29 cellular contexts compared by ENCODE assay signal in genomic region chr10:93837783-93838677, GRCh38. TPM values are rescaled to one million over a fixed set of nuclear protein-coding genes. Genes with fewer than 3 reads are reported as not detected.
A peak's percentile ranks its signal among the peaks of the same experiment; 100 is the strongest.
DNase-seq lines count a peak whose midpoint lies in the region; ATAC-seq and TF ChIP-seq lines count a peak whose summit lies in the region.
"Had no signal": no experiment of that assay in that cellular context is flagged by ENCODE, and none has a peak within 500 bp of the region (broad histone marks: within the 10 kb centered on the region; RNA-seq: fewer than 3 reads in every experiment).

No MANE protein-coding gene starts in this region.

- no peaks in the 10 kb centered on the region for H3K4me1 Mint-ChIP-seq in activated CD4-positive, alpha-beta memory T cell treated with anti-CD3 and anti-CD28 coated beads for 36 hours (ENCODE audit: low read depth)
- no peaks in the 10 kb centered on the region for H3K4me1 Mint-ChIP-seq in activated T-cell treated with anti-CD3 and anti-CD28 coated beads, Interleukin-2, amount 50 U/mL, for 24 hours (ENCODE audit: low read depth)
- H3K4me1 Mint-ChIP-seq: activated B cell treated with CpG ODN at 0.5 μM for 24 hours; activated CD8-positive, alpha-beta memory T cell treated with anti-CD3 and anti-CD28 coated beads, Interleukin-2, amount 10 ng/mL, durations not matched to agents 7 days and 5 days; CD8-positive, alpha-beta memory T cell; stimulated activated effector memory CD8-positive, alpha-beta T cell treated with anti-CD3 and anti-CD28 coated beads, Interleukin-12 subunit alpha, Interleukin-12 subunit beta, amount 100 ng/mL, for 72 hours had no signal

- H3K4me1 ChIP-seq in HEK293 (ENCODE audit: control insufficient read depth, insufficient read depth, low read length), result no peaks in the 10 kb centered on the region
- H3K4me1 ChIP-seq in mucosa of descending colon (ENCODE audit: low read depth), result no peaks in the 10 kb centered on the region
- H3K4me1 ChIP-seq: BE2C, gastroesophageal sphincter had no signal

- no peak overlapping the region for H3K4me3 Mint-ChIP-seq in activated CD4-positive, alpha-beta memory T cell treated with anti-CD3 and anti-CD28 coated beads for 36 hours
- no peak overlapping the region for H3K4me3 Mint-ChIP-seq in activated T-cell treated with anti-CD3 and anti-CD28 coated beads, Interleukin-2, amount 50 U/mL, for 24 hours
- H3K4me3 Mint-ChIP-seq: activated B cell treated with CpG ODN at 0.5 μM for 24 hours; activated CD8-positive, alpha-beta memory T cell treated with anti-CD3 and anti-CD28 coated beads, Interleukin-2, amount 10 ng/mL, durations not matched to agents 7 days and 5 days; CD8-positive, alpha-beta memory T cell; stimulated activated effector memory CD8-positive, alpha-beta T cell treated with anti-CD3 and anti-CD28 coated beads, Interleukin-12 subunit alpha, Interleukin-12 subunit beta, amount 100 ng/mL, for 72 hours had no signal

- H3K27ac Mint-ChIP-seq in activated CD4-positive, alpha-beta memory T cell treated with anti-CD3 and anti-CD28 coated beads for 36 hours, result no peak overlapping the region
- H3K27ac Mint-ChIP-seq in activated T-cell treated with anti-CD3 and anti-CD28 coated beads, Interleukin-2, amount 50 U/mL, for 24 hours, result no peak overlapping the region
- H3K27ac Mint-ChIP-seq: activated B cell treated with CpG ODN at 0.5 μM for 24 hours; activated CD8-positive, alpha-beta memory T cell treated with anti-CD3 and anti-CD28 coated beads, Interleukin-2, amount 10 ng/mL, durations not matched to agents 7 days and 5 days; CD8-positive, alpha-beta memory T cell; stimulated activated effector memory CD8-positive, alpha-beta T cell treated with anti-CD3 and anti-CD28 coated beads, Interleukin-12 subunit alpha, Interleukin-12 subunit beta, amount 100 ng/mL, for 72 hours had no signal

- H3K9me3 ChIP-seq in HEK293 (ENCODE audit: control insufficient read depth, insufficient read depth, low read depth, low read length) (no peaks in the 10 kb centered on the region), mucosa of descending colon (peaks cover 5% of the 10 kb centered on the region)
- H3K9me3 ChIP-seq: BE2C had no signal

- CTCF ChIA-PET in HEK293 (lab: Yijun Ruan, JAX), result interaction anchor here (0.7 to 1.0 kb wide), 2 partner anchors 482 to 483 kb away, joined by 3 read pairs; no protein-coding TSS in a partner anchor
- CTCF ChIA-PET in activated CD4-positive, alpha-beta memory T cell treated with anti-CD3 and anti-CD28 coated beads for 36 hours (lab: Charles Lee), result no interaction called here

- H3K4me3 ChIP-seq in HEK293 (ENCODE audit: low read depth, low read length) (no peak overlapping the region), mucosa of descending colon (no peak overlapping the region)
- H3K4me3 ChIP-seq: dorsolateral prefrontal cortex, gastroesophageal sphincter, HAP-1, SK-N-MC had no signal

- peaks cover 7% of the 10 kb centered on the region for H3K27me3 Mint-ChIP-seq in activated CD4-positive, alpha-beta memory T cell treated with anti-CD3 and anti-CD28 coated beads for 36 hours
- peaks cover 7% of the 10 kb centered on the region for H3K27me3 Mint-ChIP-seq in activated T-cell treated with anti-CD3 and anti-CD28 coated beads, Interleukin-2, amount 50 U/mL, for 24 hours
- H3K27me3 Mint-ChIP-seq: activated CD8-positive, alpha-beta memory T cell treated with anti-CD3 and anti-CD28 coated beads, Interleukin-2, amount 10 ng/mL, durations not matched to agents 7 days and 5 days had no signal

- no peak overlapping the region for H3K27ac ChIP-seq in HEK293 (ENCODE audit: extremely low read depth, low read depth, low read length)
- H3K27ac ChIP-seq: dorsolateral prefrontal cortex, gastroesophageal sphincter, HL-60, SK-N-MC had no signal

- H3K9me3 Mint-ChIP-seq in activated CD4-positive, alpha-beta memory T cell treated with anti-CD3 and anti-CD28 coated beads for 36 hours, result peaks cover 8% of the 10 kb centered on the region
- H3K9me3 Mint-ChIP-seq in activated T-cell treated with anti-CD3 and anti-CD28 coated beads, Interleukin-2, amount 50 U/mL, for 24 hours, result peaks cover 5% of the 10 kb centered on the region
- H3K9me3 Mint-ChIP-seq: stimulated activated effector memory CD8-positive, alpha-beta T cell treated with anti-CD3 and anti-CD28 coated beads, Interleukin-12 subunit alpha, Interleukin-12 subunit beta, amount 100 ng/mL, for 72 hours had no signal

- no peak for TF ChIP-seq CTCF in HEK293 (tag by site-specific recombination; IDR thresholded peaks at IDR 0.05)
- TF ChIP-seq CTCF in mucosa of descending colon (IDR thresholded peaks at IDR 0.05), result no peak

- no peaks in the 10 kb centered on the region for H3K36me3 ChIP-seq in HEK293 (ENCODE audit: control insufficient read depth in 2 of 2, insufficient read depth in 1 of 2, low read length in 2 of 2)
- H3K36me3 ChIP-seq in mucosa of descending colon (ENCODE audit: low read depth), result no peaks in the 10 kb centered on the region
- H3K36me3 ChIP-seq: BE2C, gastroesophageal sphincter, HAP-1 had no signal

- peak; percentile 39 for ATAC-seq in mucosa of descending colon
- ATAC-seq: activated CD8-positive, alpha-beta memory T cell treated with anti-CD3 and anti-CD28 coated beads, Interleukin-2, amount 10 ng/mL, durations not matched to agents 7 days and 5 days; gastroesophageal sphincter; stimulated activated effector memory CD8-positive, alpha-beta T cell treated with anti-CD3 and anti-CD28 coated beads, Interleukin-12 subunit alpha, Interleukin-12 subunit beta, amount 100 ng/mL, for 72 hours had no signal

- no peaks in the 10 kb centered on the region for H3K36me3 Mint-ChIP-seq in activated CD4-positive, alpha-beta memory T cell treated with anti-CD3 and anti-CD28 coated beads for 36 hours
- no peaks in the 10 kb centered on the region for H3K36me3 Mint-ChIP-seq in activated T-cell treated with anti-CD3 and anti-CD28 coated beads, Interleukin-2, amount 50 U/mL, for 24 hours (ENCODE audit: low read depth)
- H3K36me3 Mint-ChIP-seq: activated CD8-positive, alpha-beta memory T cell treated with anti-CD3 and anti-CD28 coated beads, Interleukin-2, amount 10 ng/mL, durations not matched to agents 7 days and 5 days; CD8-positive, alpha-beta memory T cell; stimulated activated effector memory CD8-positive, alpha-beta T cell treated with anti-CD3 and anti-CD28 coated beads, Interleukin-12 subunit alpha, Interleukin-12 subunit beta, amount 100 ng/mL, for 72 hours had no signal

- POLR2A ChIA-PET in HEK293 (lab: Yijun Ruan, JAX), result no interaction called here
- POLR2A ChIA-PET in activated CD4-positive, alpha-beta memory T cell treated with anti-CD3 and anti-CD28 coated beads for 36 hours (lab: Charles Lee), result no interaction called here

- intact Hi-C loops in mucosa of descending colon (cut with DNase I, micrococcal nuclease), result no loop called here
- intact Hi-C loops in activated CD4-positive, alpha-beta memory T cell treated with anti-CD3 and anti-CD28 coated beads for 36 hours (cut with micrococcal nuclease), result no loop called here

- DNase-seq in NCI-H146 treated with DMSO at 0.1 percent for 48 hours (lab: John Stamatoyannopoulos, UW; ENCODE audit: unreplicated experiment) (peak; percentile 26), cerebellum (ENCODE audit: low spot score) (peak; percentile 44), mucosa of descending colon (no peak), T-helper 1 cell (no peak)
- DNase-seq in activated CD4-positive, alpha-beta memory T cell treated with anti-CD3 and anti-CD28 coated beads for 36 hours, result no peak
- no peak for DNase-seq in activated CD4-positive, alpha-beta T cell treated with anti-CD3 and anti-CD28 coated beads, Interleukin-2, amount 50 U/mL, for 1 hour
- DNase-seq in activated T-cell treated with anti-CD3 and anti-CD28 coated beads, Interleukin-2, amount 50 U/mL, for 24 hours, result no peak
- DNase-seq: activated B cell treated with CpG ODN at 0.5 μM for 24 hours; activated CD8-positive, alpha-beta memory T cell treated with anti-CD3 and anti-CD28 coated beads, Interleukin-2, amount 10 ng/mL, durations not matched to agents 7 days and 5 days; activated gamma-delta T cell treated with Interleukin-2 at 50 U/mL for 16 hours; activated T-cell treated with anti-CD3 and anti-CD28 coated beads, Interleukin-2, amount 50 U/mL, for 48 hours; BE2C; CD8-positive, alpha-beta memory T cell; cerebellar nuclear complex; DMS 273 treated with DMSO at 0.1 percent for 48 hours; KBM-7; left cardiac atrium; NCI-H1092 treated with DMSO at 0.1 percent for 48 hours; NCI-H2107; NCI-H446 treated with DMSO at 0.1 percent for 48 hours; stimulated activated CD4-positive, alpha-beta T cell treated with anti-CD3 and anti-CD28 coated beads, Interleukin-15, amount 100 ng/mL, for 24 hours; trophoblast cell had no signal

TF ChIP-seq in HEK293, 187 proteins besides CTCF, POLR2A, EP300 and RAD21:
- no peak for TF ChIP-seq INSM2 (tag by site-specific recombination; IDR thresholded peaks at IDR 0.05)
- TF ChIP-seq ZIC2 (tag by site-specific recombination; IDR thresholded peaks at IDR 0.05), result peak; percentile 39

RNA-seq across cellular contexts. Expression of gene SLC35G1, which starts 55.7 kb away (rescaled TPM):
- total RNA-seq in cerebellum (12.5 TPM), mucosa of descending colon (10 to 100 TPM; 15.2 to 35.1 (median 17.3) TPM)
- total RNA-seq in activated CD4-positive, alpha-beta memory T cell treated with anti-CD3 and anti-CD28 coated beads for 36 hours, result 1 to 10 TPM; 2.8 to 3.0 TPM

Comparison
In these comparisons a context has a peak if more than half of its experiments do, and no peak if none do; other contexts are left out.
1. DNase-seq: peak in NCI-H146 treated with DMSO at 0.1 percent for 48 hours (single experiment) and cerebellum (single experiment); none in mucosa of descending colon (0 of 3), activated CD4-positive, alpha-beta memory T cell treated with anti-CD3 and anti-CD28 coated beads for 36 hours (single experiment), activated CD4-positive, alpha-beta T cell treated with anti-CD3 and anti-CD28 coated beads, Interleukin-2, amount 50 U/mL, for 1 hour (single experiment), T-helper 1 cell (0 of 5) and activated T-cell treated with anti-CD3 and anti-CD28 coated beads, Interleukin-2, amount 50 U/mL, for 24 hours (single experiment).